17 cellular contexts compared by ENCODE assay signal in the genomic region with DNA sequence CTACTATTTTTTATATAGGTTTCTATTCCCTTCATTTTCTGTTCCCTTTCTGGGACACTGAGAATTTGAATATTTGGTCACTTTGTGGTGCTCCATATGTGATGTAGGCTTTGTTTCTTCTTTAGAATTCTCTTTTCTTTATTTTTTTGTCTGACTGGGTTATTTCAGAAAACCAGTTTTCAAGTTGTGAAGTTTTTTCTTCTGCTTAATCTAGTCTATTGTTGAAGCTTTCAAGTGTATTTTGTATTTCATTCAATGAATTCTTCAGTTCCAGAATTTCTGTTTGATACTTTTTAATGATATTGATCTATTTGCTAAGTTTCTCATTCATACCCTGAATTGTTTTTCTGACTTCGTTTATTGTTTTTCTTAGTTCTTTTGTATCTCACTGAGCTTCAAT.
DNase-seq lines count a peak whose midpoint lies in the region; ATAC-seq and FAIRE-seq lines count a peak whose summit lies in the region.
"Had no signal": no experiment of that assay in that cellular context is flagged by ENCODE, and none has a peak within 500 bp of the region (broad histone marks: within the 10 kb centered on the region; RNA-seq: fewer than 3 reads in every experiment).

No MANE protein-coding gene starts in this region.

- ATAC-seq in GM19328 (IDR thresholded peaks at IDR 0.05; ENCODE audit: unreplicated experiment), result no peak
- no peak for ATAC-seq in GM18907 (IDR thresholded peaks at IDR 0.05; ENCODE audit: unreplicated experiment)

- in situ Hi-C loops in KBM-7 (cut with MboI; ENCODE audit: low pct_unique_long_range_greater_than_20kb, low sequenced_read_pairs), result no loop called here

- FAIRE-seq in A204.1 (lab: Jason Lieb, UNC), result peak; percentile 3
- peak; percentile 39 for FAIRE-seq in frontal cortex (lab: Jason Lieb, UNC)
- FAIRE-seq: D721Med had no signal

- DNase-seq in KBM-7, result peak; percentile 7
- DNase-seq in OCI-M1 (lab: John Stamatoyannopoulos, UW), result peak; percentile 22
- DNase-seq in frontal cortex (ENCODE audit: low spot score in 2 of 2), result no peak
- no peak for DNase-seq in NK-92 (lab: John Stamatoyannopoulos, UW; ENCODE audit: unreplicated experiment)
- DNase-seq: ACHN; BE2C; Caco-2; CD4-positive, alpha-beta T cell; DMS79 treated with DMSO at 0.1 percent for 48 hours; GF-D8; GM23248; IMR-90; KG1 had no signal

Comparison
In these comparisons a context has a peak if more than half of its experiments do, and no peak if none do; other contexts are left out.
1. DNase-seq: peak in KBM-7 (single experiment) and OCI-M1 (single experiment); none in frontal cortex (0 of 2) and NK-92 (single experiment).